ENCODE assay signal across 8 cellular contexts in the genomic region with DNA sequence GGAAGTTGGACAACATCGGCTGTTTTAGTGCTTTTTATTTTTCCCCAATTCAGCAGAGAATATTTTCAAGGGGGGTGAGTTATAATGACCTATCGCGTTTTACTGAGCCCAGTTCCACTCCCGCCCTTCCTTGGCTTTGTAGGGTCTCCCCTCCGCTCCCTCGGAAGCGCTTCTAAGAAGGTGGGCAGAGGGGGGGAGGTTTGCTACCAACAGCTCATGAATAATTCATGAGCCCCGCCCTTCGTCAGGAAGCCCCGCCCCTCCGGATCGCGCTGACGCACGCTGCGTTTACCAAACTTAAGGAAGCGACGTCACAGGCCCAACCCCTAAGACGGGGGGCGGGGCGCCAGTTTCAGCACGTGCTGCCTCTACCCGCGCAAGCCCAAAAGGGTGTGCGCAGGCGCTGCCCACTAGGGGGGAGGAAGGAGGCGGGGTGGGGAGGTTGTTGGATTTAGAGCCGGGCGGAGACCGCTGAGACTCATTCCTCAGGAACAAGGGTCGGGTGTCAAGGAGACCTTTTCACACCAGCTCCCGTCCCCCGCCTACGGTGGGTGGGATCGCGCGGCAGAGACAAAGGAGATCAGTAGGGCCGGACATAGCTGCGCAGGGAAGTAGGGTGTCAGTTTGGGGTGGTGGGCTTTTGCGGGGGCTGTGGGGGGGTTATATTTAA. TPM values are rescaled to one million over a fixed set of nuclear protein-coding genes. Genes with fewer than 3 reads are reported as not detected.
DNase-seq lines count a peak whose midpoint lies in the region; ATAC-seq, FAIRE-seq and TF ChIP-seq lines count a peak whose summit lies in the region.

No MANE protein-coding gene starts in this region.

- H3K4me3 ChIP-seq in H1 (ENCODE audit: extremely low read depth in 1 of 4, insufficient read depth in 2 of 4, low read depth in 3 of 4, low read length in 4 of 4) = peak overlapping the region; percentile 73 to 85 (median 80)

- peaks cover 25% of the 10 kb centered on the region for H3K4me1 Mint-ChIP-seq in memory B cell

- H3K9ac ChIP-seq in H1 (replicated peaks in 1 of 4; ENCODE audit: extremely low read depth in 1 of 4, low read depth in 3 of 4, low read length in 3 of 4) = peak overlapping the region; percentile 78 to 97 (median 90)

- H3K4me2 ChIP-seq in H1 (ENCODE audit: insufficient read depth in 1 of 2, low read depth in 2 of 2, low read length in 2 of 2) = peak overlapping the region; percentile 84 to 88

- peak in 1 of 2 experiments; percentile 19; a peak in 1 of 3 replicates for TF ChIP-seq POLR2A in H1 (IDR thresholded peaks at IDR 0.05; ENCODE audit: control extremely low read depth in 1 of 2, low read depth in 2 of 2, low read length in 2 of 2)

- peak overlapping the region; percentile 85; the same call in 1 of the 2 replicates for H2BK12ac ChIP-seq in H1 (ENCODE audit: low read depth, low read length)

- peaks cover 0 to 37% of the 10 kb centered on the region in 2 experiments; a peak in 3 of 4 replicates for H3K79me2 ChIP-seq in H1 (ENCODE audit: control insufficient read depth in 1 of 2, insufficient read depth in 2 of 2, low read length in 2 of 2)

- peak overlapping the region; percentile 97 for H3K4ac ChIP-seq in H1 (replicated peaks; ENCODE audit: insufficient read length, low read depth, low read length)

- no peak overlapping the region for H2AFZ ChIP-seq in H1 (ENCODE audit: low read length)

- H4K20me1 ChIP-seq in H1 (replicated peaks in 1 of 2; ENCODE audit: control insufficient read depth in 1 of 2, insufficient read depth in 2 of 2, low read length in 2 of 2) = peaks cover 5 to 8% of the 10 kb centered on the region in 2 experiments

- H3K27me3 ChIP-seq in H1 (replicated peaks in 1 of 4; ENCODE audit: control insufficient read depth in 3 of 4, extremely low read depth in 1 of 4, insufficient read depth in 3 of 4, low read length in 3 of 4) = peaks cover 0 to 6% (median 6%) of the 10 kb centered on the region in 4 experiments; a peak in 4 of 7 replicates

- H3K27me3 Mint-ChIP-seq in memory B cell = no peaks in the 10 kb centered on the region

- peak; percentile 99 for DNase-seq in CMK (ENCODE audit: low read depth)
- DNase-seq in HUDEP-2 (lab: John Stamatoyannopoulos, UW; ENCODE audit: unreplicated experiment in 76 of 76) = peak; percentile 92 to 100 (median 99)
- peak; percentile 100 for DNase-seq in NOMO-1 treated with dmso at 0.1 percent for 144 hours (lab: John Stamatoyannopoulos, UW; ENCODE audit: unreplicated experiment)
- DNase-seq in activated CD8-positive, alpha-beta memory T cell treated with anti-CD3 and anti-CD28 coated beads, Interleukin-2, amount 50 U/mL, for 1 hour (ENCODE audit: extremely low read depth) = peak; percentile 100
- peak; percentile 100 for DNase-seq in H1 (ENCODE audit: low read depth in 1 of 2, low spot score in 2 of 2)
- DNase-seq in memory B cell (ENCODE audit: low spot score in 2 of 2) = peak; percentile 100
- peak; percentile 100 for DNase-seq in stimulated activated CD8-positive, alpha-beta memory T cell treated with anti-CD3 and anti-CD28 coated beads, Interleukin-12 subunit alpha, Interleukin-12 subunit beta, amount 100 ng/mL, for 1 hour (ENCODE audit: low read depth)

- peak overlapping the region; percentile 97 for H4K5ac ChIP-seq in H1 (ENCODE audit: insufficient read length, low read depth, low read length)

- H4K91ac ChIP-seq in H1 (replicated peaks; ENCODE audit: insufficient read length, low read length) = peak overlapping the region; percentile 98

- peaks cover 2 to 34% (median 14%) of the 10 kb centered on the region in 4 experiments; a peak in 6 of 8 replicates for H3K36me3 ChIP-seq in H1 (ENCODE audit: control insufficient read depth in 2 of 4, insufficient read depth in 4 of 4, low read length in 3 of 4)

- peaks cover 2% of the 10 kb centered on the region for H3K79me1 ChIP-seq in H1 (ENCODE audit: low read depth, low read length)

- peak overlapping the region; percentile 88; the same call in 1 of the 2 replicates for H2BK15ac ChIP-seq in H1 (ENCODE audit: low read length)

- TF ChIP-seq RAD21 in H1 (IDR thresholded peaks at IDR 0.05 in 1 of 2, conservative IDR thresholded peaks at IDR 0.05 in 1 of 2; ENCODE audit: low read depth in 2 of 2, low read length in 2 of 2) = no peak

- H2AK5ac ChIP-seq in H1 (ENCODE audit: low read depth, low read length) = peak overlapping the region; percentile 83; the same call in 1 of the 2 replicates

- H3K18ac ChIP-seq in H1 (ENCODE audit: extremely low read depth, low read length) = peak overlapping the region; percentile 98

- peaks cover 8% of the 10 kb centered on the region; the same call in 1 of the 2 replicates for H3K23me2 ChIP-seq in H1 (ENCODE audit: low read depth, low read length)

- H3K4me3 Mint-ChIP-seq in memory B cell = peak overlapping the region; percentile 97

- H3K9me3 Mint-ChIP-seq in memory B cell = no peaks in the 10 kb centered on the region

- H2BK5ac ChIP-seq in H1 (ENCODE audit: low read depth, low read length) = peak overlapping the region; percentile 99

- H3K36me3 Mint-ChIP-seq in memory B cell = peaks cover 5% of the 10 kb centered on the region

- H3K56ac ChIP-seq in H1 (replicated peaks; ENCODE audit: insufficient read length, low read depth, low read length) = peak overlapping the region; percentile 99

- H3K4me1 ChIP-seq in H1 (replicated peaks in 1 of 4; ENCODE audit: control insufficient read depth in 3 of 4, insufficient read depth in 4 of 4, low read length in 3 of 4) = peaks cover 0 to 16% (median 8%) of the 10 kb centered on the region in 4 experiments; a peak in 6 of 7 replicates

- 2% methylated on average over 20 of the region's 40 CpGs; no CpG with 5 or more reads in 1 of the 2 experiments for WGBS in H1 (ENCODE audit: extremely low coverage in 1 of 2, insufficient coverage in 1 of 2, insufficient read length in 1 of 2, insufficient replicate concordance in 2 of 2, low coverage in 1 of 2, low lambda C conversion rate in 2 of 2, missing lambda C conversion rate in 1 of 2), 2 experiments

- H3K27ac ChIP-seq in H1 (ENCODE audit: low read depth, low read length) = peak overlapping the region; percentile 96

- TF ChIP-seq EP300 in H1 (IDR thresholded peaks at IDR 0.05; ENCODE audit: borderline replicate concordance in 1 of 2, low read depth in 2 of 2, low read length in 2 of 2) = peak in 1 of 2 experiments; percentile 40; a peak in 1 of 3 replicates

- ATAC-seq in GM21367 (IDR thresholded peaks at IDR 0.05; ENCODE audit: unreplicated experiment) (peak; percentile 33), memory B cell (ENCODE audit: low read depth) (peak; percentile 54)

- peaks cover 0 to 6% of the 10 kb centered on the region in 2 experiments; a peak in 1 of 4 replicates for H3K9me3 ChIP-seq in H1 (ENCODE audit: insufficient read depth in 2 of 2, low read depth in 1 of 2, low read length in 1 of 2)

- POLR2A ChIA-PET in H1 (lab: Charles Lee; ENCODE audit: partially characterized antibody) = interaction anchor here (0.5 to 4.2 kb wide), 71 partner anchors 9 to 847 kb away, joined by 3 to 81 read pairs (median 5); a partner anchor contains a TSS

- H2BK20ac ChIP-seq in H1 (ENCODE audit: low read length) = no peak overlapping the region

- peak; percentile 28 for FAIRE-seq in H1 (lab: Jason Lieb, UNC)

- no peak overlapping the region for H3K14ac ChIP-seq in H1 (ENCODE audit: insufficient read length)

- H4K8ac ChIP-seq in H1 (ENCODE audit: extremely low read depth, insufficient read depth, low read length) = peak overlapping the region; percentile 98

- H3K27ac Mint-ChIP-seq in memory B cell = peak overlapping the region; percentile 100

- no peak overlapping the region for H2BK120ac ChIP-seq in H1 (replicated peaks; ENCODE audit: low read depth, low read length)

- H3K23ac ChIP-seq in H1 (ENCODE audit: insufficient read length) = no peak overlapping the region

- CTCF ChIA-PET in H1 (lab: Charles Lee; ENCODE audit: partially characterized antibody) = interaction anchor here (0.6 to 1.7 kb wide), 7 partner anchors 9 to 296 kb away, joined by 3 to 4 read pairs (median 3); no protein-coding TSS in a partner anchor

- TF ChIP-seq CTCF in H1 (IDR thresholded peaks at IDR 0.05; ENCODE audit: control extremely low read depth in 1 of 3, insufficient read depth in 1 of 3, low read depth in 1 of 3, low read length in 3 of 3) = peak in 1 of 3 experiments; percentile 1; a peak in 1 of 4 replicates

RNA-seq across cellular contexts. Expression of a gene that starts 0.5 kb away (rescaled TPM):
- 48.8 and 51.2 TPM in 2 replicates for total RNA-seq in H1 (2021; fragmentation: NEBNext Ultra II Directional; extraction: Animal tissue kit (Norgen Biotek cat#: 25700))
- polyA plus RNA-seq in H1 (2011; rRNA removed) = 22.8 and 25.8 TPM in 2 replicates
- 20.3 TPM for polyA plus RNA-seq in H1 (2011; cell fraction: cytosol; rRNA removed)
- 31.4 TPM for polyA plus RNA-seq in H1 (2011; cell fraction: nucleus; rRNA removed)
- polyA plus RNA-seq in H1 (2012, experiment 1 of 2) = 31.7 to 46.6 TPM (median 42.9 TPM) in 4 replicates
- 45.8 TPM for polyA plus RNA-seq in H1 (2012, experiment 2 of 2)
- polyA plus RNA-seq in H1 (2013, experiment 1 of 2) = 25.2 TPM
- polyA plus RNA-seq in H1 (2013, experiment 2 of 2) = 24.6 TPM
- 36.0 and 42.1 TPM in 2 replicates for polyA minus RNA-seq in H1 (2011; rRNA and poly(A)+ RNA removed)
- 18.4 TPM for polyA minus RNA-seq in H1 (2011; cell fraction: cytosol; rRNA and poly(A)+ RNA removed)
- 31.3 TPM for polyA minus RNA-seq in H1 (2011; cell fraction: nucleus; rRNA and poly(A)+ RNA removed)

RNA-seq across cellular contexts. Expression of a gene that starts 0.6 kb away (rescaled TPM):
- total RNA-seq in H1 (2021; fragmentation: NEBNext Ultra II Directional; extraction: Animal tissue kit (Norgen Biotek cat#: 25700)) = 1.4 and 2.7 TPM in 2 replicates
- 0.51 and 0.75 TPM in 2 replicates for polyA plus RNA-seq in H1 (2011; rRNA removed)
- 1.5 TPM for polyA plus RNA-seq in H1 (2011; cell fraction: cytosol; rRNA removed)
- 2.8 TPM for polyA plus RNA-seq in H1 (2011; cell fraction: nucleus; rRNA removed)
- polyA plus RNA-seq in H1 (2012, experiment 1 of 2) = 1.0 to 2.7 TPM (median 1.6 TPM) in 4 replicates
- 0.33 TPM for polyA plus RNA-seq in H1 (2012, experiment 2 of 2)
- polyA plus RNA-seq in H1 (2013, experiment 1 of 2) = 2.0 TPM
- polyA plus RNA-seq in H1 (2013, experiment 2 of 2) = 1.5 TPM
- polyA minus RNA-seq in H1 (2011; rRNA and poly(A)+ RNA removed) = 0.29 and 0.69 TPM in 2 replicates
- not detected for polyA minus RNA-seq in H1 (2011; cell fraction: cytosol; rRNA and poly(A)+ RNA removed)
- 1.3 TPM for polyA minus RNA-seq in H1 (2011; cell fraction: nucleus; rRNA and poly(A)+ RNA removed)

RNA-seq across cellular contexts. Expression of a gene that starts 7.2 kb away (rescaled TPM):
- 53.8 and 58.2 TPM in 2 replicates for total RNA-seq in H1 (2021; fragmentation: NEBNext Ultra II Directional; extraction: Animal tissue kit (Norgen Biotek cat#: 25700))
- 52.3 and 78.4 TPM in 2 replicates for polyA plus RNA-seq in H1 (2011; rRNA removed)
- polyA plus RNA-seq in H1 (2011; cell fraction: cytosol; rRNA removed) = 63.4 TPM
- polyA plus RNA-seq in H1 (2011; cell fraction: nucleus; rRNA removed) = 97.9 TPM
- polyA plus RNA-seq in H1 (2012, experiment 1 of 2) = 42.3 to 54.4 TPM (median 51.6 TPM) in 4 replicates
- polyA plus RNA-seq in H1 (2012, experiment 2 of 2) = 48.2 TPM
- polyA plus RNA-seq in H1 (2013, experiment 1 of 2) = 131 TPM
- polyA plus RNA-seq in H1 (2013, experiment 2 of 2) = 122 TPM
- polyA minus RNA-seq in H1 (2011; rRNA and poly(A)+ RNA removed) = 2.5 and 4.6 TPM in 2 replicates
- polyA minus RNA-seq in H1 (2011; cell fraction: cytosol; rRNA and poly(A)+ RNA removed) = 22.1 TPM
- 18.2 TPM for polyA minus RNA-seq in H1 (2011; cell fraction: nucleus; rRNA and poly(A)+ RNA removed)

RNA-seq across cellular contexts. Expression of a gene that starts 35.0 kb away (rescaled TPM):
- total RNA-seq in H1 (2021; fragmentation: NEBNext Ultra II Directional; extraction: Animal tissue kit (Norgen Biotek cat#: 25700)) = 0.33 TPM in 1 of 2 replicates, not detected in the other
- 0.26 and 0.31 TPM in 2 replicates for polyA plus RNA-seq in H1 (2011; rRNA removed)
- 0.41 TPM for polyA plus RNA-seq in H1 (2011; cell fraction: cytosol; rRNA removed)
- polyA plus RNA-seq in H1 (2011; cell fraction: nucleus; rRNA removed) = 0.80 TPM
- 0.18 to 0.92 TPM (median 0.19 TPM) in 3 of 4 replicates, not detected in the other for polyA plus RNA-seq in H1 (2012, experiment 1 of 2)
- polyA plus RNA-seq in H1 (2012, experiment 2 of 2) = 0.39 TPM
- polyA plus RNA-seq in H1 (2013, experiment 1 of 2) = 0.55 TPM
- polyA plus RNA-seq in H1 (2013, experiment 2 of 2) = 0.13 TPM
- not detected in 2 replicates for polyA minus RNA-seq in H1 (2011; rRNA and poly(A)+ RNA removed)
- polyA minus RNA-seq in H1 (2011; cell fraction: cytosol; rRNA and poly(A)+ RNA removed) = not detected
- not detected for polyA minus RNA-seq in H1 (2011; cell fraction: nucleus; rRNA and poly(A)+ RNA removed)

RNA-seq across cellular contexts. Expression of a gene that starts 49.9 kb away (rescaled TPM):
- total RNA-seq in H1 (2021; fragmentation: NEBNext Ultra II Directional; extraction: Animal tissue kit (Norgen Biotek cat#: 25700)) = 20.3 and 24.1 TPM in 2 replicates
- 13.2 and 22.4 TPM in 2 replicates for polyA plus RNA-seq in H1 (2011; rRNA removed)
- 14.7 TPM for polyA plus RNA-seq in H1 (2011; cell fraction: cytosol; rRNA removed)
- polyA plus RNA-seq in H1 (2011; cell fraction: nucleus; rRNA removed) = 22.4 TPM
- 13.5 to 21.7 TPM (median 20.5 TPM) in 4 replicates for polyA plus RNA-seq in H1 (2012, experiment 1 of 2)
- polyA plus RNA-seq in H1 (2012, experiment 2 of 2) = 18.7 TPM
- polyA plus RNA-seq in H1 (2013, experiment 1 of 2) = 15.3 TPM
- polyA plus RNA-seq in H1 (2013, experiment 2 of 2) = 14.1 TPM
- 4.6 and 6.6 TPM in 2 replicates for polyA minus RNA-seq in H1 (2011; rRNA and poly(A)+ RNA removed)
- polyA minus RNA-seq in H1 (2011; cell fraction: cytosol; rRNA and poly(A)+ RNA removed) = 15.1 TPM
- polyA minus RNA-seq in H1 (2011; cell fraction: nucleus; rRNA and poly(A)+ RNA removed) = 7.5 TPM

Comparison
In these comparisons a context has a peak if more than half of its experiments do, and no peak if none do; other contexts are left out.
1. Peak in every context shown above with its lines: DNase-seq, ATAC-seq, H3K4me3 ChIP-seq and H3K27ac ChIP-seq.